ENCODE assay signal across 8 cellular contexts in genomic region chr2:159118115-159118858, GRCh38.
DNase-seq lines count a peak whose midpoint lies in the region; ATAC-seq, FAIRE-seq and TF ChIP-seq lines count a peak whose summit lies in the region.

No MANE protein-coding gene starts in this region.

- H3K4me3 ChIP-seq in PC-3 (ENCODE audit: low read length) (no peak overlapping the region), fibroblast of lung (replicated peaks in 1 of 4; ENCODE audit: control extremely low read depth in 1 of 4, insufficient read depth in 1 of 4, low read depth in 3 of 4, low read length in 4 of 4) (no peak overlapping the region), neural cell (ENCODE audit: low read length) (no peak overlapping the region), stomach (no peak overlapping the region)

- no peak for TF ChIP-seq POLR2A in stomach (IDR thresholded peaks at IDR 0.05)

- H3K9me3 ChIP-seq in PC-3 (ENCODE audit: low read length), result no peaks in the 10 kb centered on the region
- H3K9me3 ChIP-seq in fibroblast of lung (ENCODE audit: control insufficient read depth, insufficient read depth, low read depth, low read length), result no peaks in the 10 kb centered on the region
- no peaks in the 10 kb centered on the region for H3K9me3 ChIP-seq in neural cell (ENCODE audit: low read length)
- H3K9me3 ChIP-seq in stomach, result no peaks in the 10 kb centered on the region

- peak; percentile 66 for DNase-seq in DMS153 (lab: John Stamatoyannopoulos, UW)
- DNase-seq in HTR-8/SVneo (ENCODE audit: insufficient read length, low spot score), result peak; percentile 62
- DNase-seq in PC-3, result peak; percentile 89
- peak; percentile 73 for DNase-seq in activated T-cell treated with anti-CD3 and anti-CD28 coated beads for 4 hours
- peak; percentile 74 to 90 for DNase-seq in fibroblast of lung (ENCODE audit: low read depth in 2 of 2)
- DNase-seq in stomach, result peak; percentile 89

- H3K9me2 ChIP-seq in PC-3 (replicated peaks; ENCODE audit: low read length), result no peaks in the 10 kb centered on the region
- H3K9me2 ChIP-seq in neural cell (ENCODE audit: insufficient read depth, low read length), result no peaks in the 10 kb centered on the region

- H3K9ac ChIP-seq in PC-3 (ENCODE audit: low read length) (no peak overlapping the region), fibroblast of lung (ENCODE audit: insufficient read depth, low read length) (no peak overlapping the region), neural cell (ENCODE audit: low read length) (no peak overlapping the region)

- CTCF ChIA-PET in PC-3 (lab: Charles Lee), result interaction anchor here (0.6 to 1.8 kb wide), 11 partner anchors 11 to 656 kb away, joined by 3 to 33 read pairs (median 4); no protein-coding TSS in a partner anchor

- H3K4me1 ChIP-seq in PC-3 (ENCODE audit: insufficient read depth, low read length) (peaks cover 10% of the 10 kb centered on the region), fibroblast of lung (ENCODE audit: control insufficient read depth, extremely low read depth, insufficient read depth, low read length) (peaks cover 11% of the 10 kb centered on the region), stomach (peaks cover 0 to 15% (median 7%) of the 10 kb centered on the region in 4 donors)

- TF ChIP-seq EP300 in neural cell (conservative IDR thresholded peaks at IDR 0.05; ENCODE audit: poor library complexity, severe bottlenecking) (no peak), stomach (IDR thresholded peaks at IDR 0.05) (no peak)

- no TSS peak for BruUV-seq in PC-3 (replicated peaks; lab: Mats Ljungman, UMichigan)

- no peaks in the 10 kb centered on the region for H3K27me3 ChIP-seq in PC-3 (ENCODE audit: low read length)
- H3K27me3 ChIP-seq in fibroblast of lung (ENCODE audit: control insufficient read depth, insufficient read depth, low read length), result no peaks in the 10 kb centered on the region
- no peaks in the 10 kb centered on the region for H3K27me3 ChIP-seq in neural cell (ENCODE audit: insufficient read depth, low read depth, low read length)
- no peaks in the 10 kb centered on the region for H3K27me3 ChIP-seq in stomach

- H2AFZ ChIP-seq in PC-3 (ENCODE audit: low read length), result no peak overlapping the region
- H2AFZ ChIP-seq in fibroblast of lung (ENCODE audit: low read length), result no peak overlapping the region
- H2AFZ ChIP-seq in neural cell (ENCODE audit: low read depth, low read length), result no peak overlapping the region

- H4K20me1 ChIP-seq in PC-3 (ENCODE audit: low read length) (no peaks in the 10 kb centered on the region), fibroblast of lung (ENCODE audit: control insufficient read depth, extremely low read depth, insufficient read depth, low read length) (no peaks in the 10 kb centered on the region), neural cell (ENCODE audit: insufficient read depth) (no peaks in the 10 kb centered on the region)

- POLR2A ChIA-PET in PC-3 (lab: Charles Lee; ENCODE audit: unreplicated experiment), result no interaction called here

- FAIRE-seq in HTR-8/SVneo (lab: Jason Lieb, UNC), result peak; percentile 80

- H3K4me2 ChIP-seq in PC-3 (ENCODE audit: low read length) (0 out of 2 replicates have a peak overlapping the region, but pooled peaks have one; percentile 14), fibroblast of lung (ENCODE audit: extremely low read depth, insufficient read depth, low read length) (no peak overlapping the region), neural cell (ENCODE audit: low read length) (no peak overlapping the region)

- H3K36me3 ChIP-seq in PC-3 (ENCODE audit: low read depth, low read length) (no peaks in the 10 kb centered on the region), fibroblast of lung (ENCODE audit: control insufficient read depth, insufficient read depth, low read length) (no peaks in the 10 kb centered on the region), neural cell (ENCODE audit: insufficient read depth, low read length) (no peaks in the 10 kb centered on the region), stomach (no peaks in the 10 kb centered on the region)

- H3F3A ChIP-seq in PC-3 (ENCODE audit: low read length, unreplicated experiment) (no peaks in the 10 kb centered on the region), neural cell (ENCODE audit: insufficient read depth, low read length, poor library complexity, severe bottlenecking) (no peaks in the 10 kb centered on the region)

- peak; percentile 83 for TF ChIP-seq RAD21 in neural cell (conservative IDR thresholded peaks at IDR 0.05)

- intact Hi-C loops in PC-3 (cut with micrococcal nuclease), result loop anchor here (1.0 to 2.0 kb wide), 3 partner anchors 82 to 217 kb away; partner anchors contain the start of gene TANC1
- intact Hi-C loops in stomach (cut with DNase I; ENCODE audit: low total_unique reads), result loop anchor here (5.0 kb wide), 1 partner anchor 216 kb away; no protein-coding TSS in a partner anchor

- peaks cover 12% of the 10 kb centered on the region for H3K79me2 ChIP-seq in PC-3 (ENCODE audit: low read length)
- H3K79me2 ChIP-seq in fibroblast of lung (ENCODE audit: control insufficient read depth, insufficient read depth, low read length), result peaks cover 2% of the 10 kb centered on the region
- no peaks in the 10 kb centered on the region for H3K79me2 ChIP-seq in neural cell (replicated peaks; ENCODE audit: insufficient read depth, low read length)

- ATAC-seq in GM21390 (IDR thresholded peaks at IDR 0.05; ENCODE audit: unreplicated experiment) (peak; percentile 93), PC-3 (peak; percentile 91)

- peak; percentile 96 for TF ChIP-seq CTCF in PC-3 (conservative IDR thresholded peaks at IDR 0.05; ENCODE audit: low read depth, low read length)
- TF ChIP-seq CTCF in fibroblast of lung (conservative IDR thresholded peaks at IDR 0.05 in 1 of 2, IDR thresholded peaks at IDR 0.05 in 1 of 2; ENCODE audit: low read depth in 1 of 2, low read length in 2 of 2), result peak; percentile 94 to 95
- TF ChIP-seq CTCF in neural cell (IDR thresholded peaks at IDR 0.05; ENCODE audit: poor library complexity, severe bottlenecking), result peak; percentile 83
- TF ChIP-seq CTCF in stomach (IDR thresholded peaks at IDR 0.05), result peak in 5 of 7 experiments; percentile 78 to 88 (median 82)

- H3K27ac ChIP-seq in PC-3 (ENCODE audit: low read length) (peak overlapping the region; percentile 18; the same call in 1 of the 2 replicates), fibroblast of lung (ENCODE audit: insufficient read depth, low read length) (peak overlapping the region; percentile 31), neural cell (ENCODE audit: low read length) (no peak overlapping the region), stomach (no peak overlapping the region)

- WGBS in stomach, 5 donors, result 32 to 45% (median 36%) methylated on average over 11 of the region's 11 CpGs

TF ChIP-seq in neural cell, 6 proteins besides CTCF, POLR2A, EP300 and RAD21:
- TF ChIP-seq, protein P1, sequence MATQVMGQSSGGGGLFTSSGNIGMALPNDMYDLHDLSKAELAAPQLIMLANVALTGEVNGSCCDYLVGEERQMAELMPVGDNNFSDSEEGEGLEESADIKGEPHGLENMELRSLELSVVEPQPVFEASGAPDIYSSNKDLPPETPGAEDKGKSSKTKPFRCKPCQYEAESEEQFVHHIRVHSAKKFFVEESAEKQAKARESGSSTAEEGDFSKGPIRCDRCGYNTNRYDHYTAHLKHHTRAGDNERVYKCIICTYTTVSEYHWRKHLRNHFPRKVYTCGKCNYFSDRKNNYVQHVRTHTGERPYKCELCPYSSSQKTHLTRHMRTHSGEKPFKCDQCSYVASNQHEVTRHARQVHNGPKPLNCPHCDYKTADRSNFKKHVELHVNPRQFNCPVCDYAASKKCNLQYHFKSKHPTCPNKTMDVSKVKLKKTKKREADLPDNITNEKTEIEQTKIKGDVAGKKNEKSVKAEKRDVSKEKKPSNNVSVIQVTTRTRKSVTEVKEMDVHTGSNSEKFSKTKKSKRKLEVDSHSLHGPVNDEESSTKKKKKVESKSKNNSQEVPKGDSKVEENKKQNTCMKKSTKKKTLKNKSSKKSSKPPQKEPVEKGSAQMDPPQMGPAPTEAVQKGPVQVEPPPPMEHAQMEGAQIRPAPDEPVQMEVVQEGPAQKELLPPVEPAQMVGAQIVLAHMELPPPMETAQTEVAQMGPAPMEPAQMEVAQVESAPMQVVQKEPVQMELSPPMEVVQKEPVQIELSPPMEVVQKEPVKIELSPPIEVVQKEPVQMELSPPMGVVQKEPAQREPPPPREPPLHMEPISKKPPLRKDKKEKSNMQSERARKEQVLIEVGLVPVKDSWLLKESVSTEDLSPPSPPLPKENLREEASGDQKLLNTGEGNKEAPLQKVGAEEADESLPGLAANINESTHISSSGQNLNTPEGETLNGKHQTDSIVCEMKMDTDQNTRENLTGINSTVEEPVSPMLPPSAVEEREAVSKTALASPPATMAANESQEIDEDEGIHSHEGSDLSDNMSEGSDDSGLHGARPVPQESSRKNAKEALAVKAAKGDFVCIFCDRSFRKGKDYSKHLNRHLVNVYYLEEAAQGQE (IDR thresholded peaks at IDR 0.05; ENCODE audit: borderline replicate concordance), result no peak
- TF ChIP-seq SMC3 (conservative IDR thresholded peaks at IDR 0.05; ENCODE audit: poor library complexity) (peak; percentile 90), EZH2 (IDR thresholded peaks at IDR 0.05; ENCODE audit: borderline replicate concordance, insufficient read depth, low read length, poor library complexity, severe bottlenecking) (no peak), POLR2AphosphoS5 (IDR thresholded peaks at IDR 0.05) (no peak), MXI1 (conservative IDR thresholded peaks at IDR 0.05; ENCODE audit: poor library complexity, severe bottlenecking) (no peak), TAF1 (IDR thresholded peaks at IDR 0.05; ENCODE audit: low read depth) (no peak)

Comparison
In these comparisons a context has a peak if more than half of its experiments do, and no peak if none do; other contexts are left out.
1. H3K27ac ChIP-seq: peak in PC-3 (single experiment) and fibroblast of lung (single experiment); none in neural cell (single experiment) and stomach (0 of 5).
2. Peak in every context shown above with its lines, with median percentiles within 50 percentile points of each other: DNase-seq and CTCF ChIP-seq.